9 cellular contexts compared by ENCODE assay signal in genomic region chr1:30707412-30708360, GRCh38. TPM values are rescaled to one million over a fixed set of nuclear protein-coding genes. Genes with fewer than 3 reads are reported as not detected.
A peak's percentile ranks its signal among the peaks of the same experiment; 100 is the strongest.
DNase-seq lines count a peak whose midpoint lies in the region; ATAC-seq and TF ChIP-seq lines count a peak whose summit lies in the region.
"Had no signal": no experiment of that assay in that cellular context is flagged by ENCODE, and none has a peak within 500 bp of the region (broad histone marks: within the 10 kb centered on the region; RNA-seq: fewer than 3 reads in every experiment).

No MANE protein-coding gene starts in this region.

- ATAC-seq in thoracic aorta (ENCODE audit: insufficient number of reproducible peaks, low FRiP score, low read depth) = no peak
- ATAC-seq in HG02970 (IDR thresholded peaks at IDR 0.05; ENCODE audit: low FRiP score, unreplicated experiment) = no peak

- H3F3A ChIP-seq in neural cell (ENCODE audit: insufficient read depth, low read length, poor library complexity, severe bottlenecking) = no peaks in the 10 kb centered on the region

- no TSS peak for BruUV-seq in OCI-LY7 (replicated peaks; lab: Mats Ljungman, UMichigan)

- TF ChIP-seq RAD21 in neural cell (conservative IDR thresholded peaks at IDR 0.05) = peak; percentile 100

- peak; percentile 41 for TF ChIP-seq EP300 in neural cell (conservative IDR thresholded peaks at IDR 0.05; ENCODE audit: poor library complexity, severe bottlenecking)

- H3K79me2 ChIP-seq in OCI-LY7 (ENCODE audit: insufficient read depth, low read depth, low read length) (no peaks in the 10 kb centered on the region), neural cell (replicated peaks; ENCODE audit: insufficient read depth, low read length) (no peaks in the 10 kb centered on the region)

- no peak overlapping the region for H3K9ac ChIP-seq in neural cell (ENCODE audit: low read length)

- intact Hi-C loops in OCI-LY7 (cut with micrococcal nuclease; ENCODE audit: unreplicated experiment) = loop anchor here (5.0 to 10.0 kb wide), 4 partner anchors 300 to 1470 kb away; partner anchors contain the start of gene PTPRU

- H2AFZ ChIP-seq in OCI-LY7 (ENCODE audit: low read length) (no peak overlapping the region), neural cell (ENCODE audit: low read depth, low read length) (no peak overlapping the region)

- H3K9me2 ChIP-seq in OCI-LY7 (ENCODE audit: insufficient read depth, low read length) = no peaks in the 10 kb centered on the region
- no peaks in the 10 kb centered on the region for H3K9me2 ChIP-seq in neural cell (ENCODE audit: insufficient read depth, low read length)

- no peaks in the 10 kb centered on the region for H3K36me3 ChIP-seq in OCI-LY7 (ENCODE audit: insufficient read depth, low read length)
- H3K36me3 ChIP-seq in neural cell (ENCODE audit: insufficient read depth, low read length) = no peaks in the 10 kb centered on the region
- H3K36me3 ChIP-seq in thoracic aorta = no peaks in the 10 kb centered on the region

- H3K4me2 ChIP-seq in OCI-LY7 (ENCODE audit: low read length) (no peak overlapping the region), neural cell (ENCODE audit: low read length) (no peak overlapping the region)

- H3K4me1 ChIP-seq in OCI-LY7 (ENCODE audit: insufficient read depth, low read length, poor library complexity, severe bottlenecking) (no peaks in the 10 kb centered on the region), thoracic aorta (ENCODE audit: control insufficient read depth in 1 of 2, low read depth in 2 of 2) (no peaks in the 10 kb centered on the region)

- H3K27ac ChIP-seq in OCI-LY7 (ENCODE audit: low read depth, low read length, poor library complexity, severe bottlenecking) = no peak overlapping the region
- H3K27ac ChIP-seq in neural cell (ENCODE audit: low read length) = no peak overlapping the region
- no peak overlapping the region for H3K27ac ChIP-seq in thoracic aorta

- peak; percentile 93 for TF ChIP-seq CTCF in OCI-LY7 (conservative IDR thresholded peaks at IDR 0.05; ENCODE audit: low read length)
- TF ChIP-seq CTCF in neural cell (IDR thresholded peaks at IDR 0.05; ENCODE audit: poor library complexity, severe bottlenecking) = peak; percentile 98
- TF ChIP-seq CTCF in thoracic aorta (IDR thresholded peaks at IDR 0.05) = peak; percentile 69

- POLR2A ChIA-PET in OCI-LY7 (lab: Charles Lee) = no interaction called here

- H3K4me3 ChIP-seq in OCI-LY7 (ENCODE audit: low read depth, low read length, poor library complexity, severe bottlenecking) = no peak overlapping the region
- H3K4me3 ChIP-seq in neural cell (ENCODE audit: low read length) = no peak overlapping the region
- H3K4me3 ChIP-seq in thoracic aorta = no peak overlapping the region

- H3K27me3 ChIP-seq in neural cell (ENCODE audit: insufficient read depth, low read depth, low read length) = no peaks in the 10 kb centered on the region
- H3K27me3 ChIP-seq in thoracic aorta (replicated peaks; ENCODE audit: insufficient read depth) = no peaks in the 10 kb centered on the region

- H4K20me1 ChIP-seq in OCI-LY7 (ENCODE audit: insufficient read depth, low read length) (no peaks in the 10 kb centered on the region), neural cell (ENCODE audit: insufficient read depth) (no peaks in the 10 kb centered on the region)

- DNase-seq in D341Med (ENCODE audit: low spot score) = peak; percentile 95
- peak; percentile 80 for DNase-seq in HuH-7.5 (ENCODE audit: low spot score)
- DNase-seq in OCI-LY7 (ENCODE audit: low spot score) = peak; percentile 65
- peak; percentile 26 for DNase-seq in activated T-helper 1 cell treated with Interleukin-2 at 50 U/mL for 16 hours (ENCODE audit: low read depth)
- DNase-seq in fibroblast of peridontal ligament (ENCODE audit: extremely low read depth) = peak; percentile 62
- DNase-seq in thoracic aorta (ENCODE audit: low spot score) = no peak

- CTCF ChIA-PET in OCI-LY7 (lab: Charles Lee; ENCODE audit: unreplicated experiment) = interaction anchor here (0.6 kb wide), 1 partner anchor 1462 kb away, joined by 3 read pairs; no protein-coding TSS in a partner anchor

- H3K9me3 ChIP-seq in OCI-LY7 (ENCODE audit: low read length) = no peaks in the 10 kb centered on the region
- H3K9me3 ChIP-seq in neural cell (ENCODE audit: low read length) = no peaks in the 10 kb centered on the region
- H3K9me3 ChIP-seq in thoracic aorta = no peaks in the 10 kb centered on the region

TF ChIP-seq in neural cell, 6 proteins besides CTCF, POLR2A, EP300 and RAD21:
- peak; percentile 99 for TF ChIP-seq SMC3 (conservative IDR thresholded peaks at IDR 0.05; ENCODE audit: poor library complexity)
- TF ChIP-seq REST (IDR thresholded peaks at IDR 0.05; ENCODE audit: borderline replicate concordance) = peak; percentile 77
- no peak for TF ChIP-seq TAF1 (IDR thresholded peaks at IDR 0.05; ENCODE audit: low read depth)
TF ChIP-seq in neural cell: peak in this region for 2.

RNA-seq across cellular contexts. Expression of gene MATN1, which starts 15.7 kb away (rescaled TPM):
- 0.18 and 0.28 TPM in 2 replicates for total RNA-seq in OCI-LY7 (2014; rRNA removed; shearing (Covaris generic))
- 0.42 TPM in 1 of 2 replicates, not detected in the other for total RNA-seq in OCI-LY7 (2022)
- 0.22 and 0.42 TPM in 2 replicates for polyA plus RNA-seq in neural cell
- 0.46 and 0.49 TPM in 2 replicates for polyA minus RNA-seq in neural cell
- total RNA-seq in thoracic aorta = 1 to 10 TPM in 1 of 2 donors, not detected in 1; 1.5 TPM
- total RNA-seq: T-helper 2 cell treated with Interferon-gamma antibody and Interleukin-4, amounts not matched to agents 100 ng/mL and 5 ng/mL, for 36 hours had no signal

RNA-seq across cellular contexts. Expression of gene LAPTM5, which starts 49.9 kb away (rescaled TPM):
- 91.2 and 113 TPM in 2 replicates for total RNA-seq in OCI-LY7 (2014; rRNA removed; shearing (Covaris generic))
- total RNA-seq in OCI-LY7 (2022) (137 and 163 TPM in 2 replicates), thoracic aorta (100 to 1,000 TPM in 1 of 2 donors, 10 to 100 TPM in 1; 91.0 to 127 TPM)
- polyA plus RNA-seq in neural cell = 0.12 TPM in 1 of 2 replicates, not detected in the other
- not detected in 2 replicates for polyA minus RNA-seq in neural cell
